8 cellular contexts compared by ENCODE assay signal in genomic region chr2:241314933-241315182, GRCh38. TPM values are rescaled to one million over a fixed set of nuclear protein-coding genes. Genes with fewer than 3 reads are reported as not detected.
A peak's percentile ranks its signal among the peaks of the same experiment; 100 is the strongest.
DNase-seq lines count a peak whose midpoint lies in the region; ATAC-seq and TF ChIP-seq lines count a peak whose summit lies in the region.

No MANE protein-coding gene starts in this region.

- H3K4me1 ChIP-seq in thyroid gland = peaks cover 29 to 44% of the 10 kb centered on the region in 2 donors

- no peak for DNase-seq in activated CD8-positive, alpha-beta memory T cell treated with anti-CD3 and anti-CD28 coated beads, Interleukin-2, amount 10 ng/mL, durations not matched to agents 7 days and 5 days
- DNase-seq in activated CD8-positive, alpha-beta memory T cell treated with anti-CD3 and anti-CD28 coated beads, Interleukin-2, amount 50 U/mL, for 4 hours = no peak
- no peak for DNase-seq in activated T-helper 2 cell treated with anti-CD3 and anti-CD28 coated beads, Interferon-gamma antibody, Interleukin-2, Interleukin-4, amounts not matched to agents 10 μg/mL and 5 μg/mL and 100 μg/mL, durations not matched to agents 14 hours and 24 hours and 36 hours (ENCODE audit: low spot score)
- DNase-seq in thyroid gland (no peak), DMS 273 (lab: John Stamatoyannopoulos, UW; ENCODE audit: unreplicated experiment) (no peak), NCI-H1930 (lab: John Stamatoyannopoulos, UW) (no peak)

- CTCF ChIA-PET in activated CD8-positive, alpha-beta memory T cell treated with anti-CD3 and anti-CD28 coated beads, Interleukin-2, amount 10 ng/mL, durations not matched to agents 7 days and 5 days (lab: Charles Lee) = interaction anchor here (0.9 to 2.2 kb wide), 3 partner anchors 10 to 387 kb away, joined by 3 to 5 read pairs (median 3); partner anchors contain the start of gene ING5

- H3K27me3 Mint-ChIP-seq in activated CD8-positive, alpha-beta memory T cell treated with anti-CD3 and anti-CD28 coated beads, Interleukin-2, amount 10 ng/mL, durations not matched to agents 7 days and 5 days = no peaks in the 10 kb centered on the region
- H3K27me3 Mint-ChIP-seq in activated T-helper 2 cell treated with anti-CD3 and anti-CD28 coated beads, Interferon-gamma antibody, Interleukin-2, Interleukin-4, amounts not matched to agents 10 μg/mL and 5 μg/mL and 100 μg/mL, durations not matched to agents 14 hours and 24 hours and 36 hours (ENCODE audit: low read depth) = no peaks in the 10 kb centered on the region

- H3K4me3 ChIP-seq in thyroid gland (replicated peaks in 1 of 3) = peak overlapping the region; percentile 66 to 98 (median 96)

- no CpG with 5 or more reads among the region's 29 CpGs for WGBS in thyroid gland, 2 donors

- H3K4me3 Mint-ChIP-seq in activated CD8-positive, alpha-beta memory T cell treated with anti-CD3 and anti-CD28 coated beads, Interleukin-2, amount 10 ng/mL, durations not matched to agents 7 days and 5 days = peak overlapping the region; percentile 99
- H3K4me3 Mint-ChIP-seq in activated T-helper 2 cell treated with anti-CD3 and anti-CD28 coated beads, Interferon-gamma antibody, Interleukin-2, Interleukin-4, amounts not matched to agents 10 μg/mL and 5 μg/mL and 100 μg/mL, durations not matched to agents 14 hours and 24 hours and 36 hours (ENCODE audit: low read depth) = peak overlapping the region; percentile 94

- peaks cover 27% of the 10 kb centered on the region for H3K36me3 Mint-ChIP-seq in activated CD8-positive, alpha-beta memory T cell treated with anti-CD3 and anti-CD28 coated beads, Interleukin-2, amount 10 ng/mL, durations not matched to agents 7 days and 5 days
- peaks cover 46% of the 10 kb centered on the region for H3K36me3 Mint-ChIP-seq in activated T-helper 2 cell treated with anti-CD3 and anti-CD28 coated beads, Interferon-gamma antibody, Interleukin-2, Interleukin-4, amounts not matched to agents 10 μg/mL and 5 μg/mL and 100 μg/mL, durations not matched to agents 14 hours and 24 hours and 36 hours (ENCODE audit: low read depth)

- peak in 1 of 6 experiments; percentile 12 for TF ChIP-seq CTCF in thyroid gland (IDR thresholded peaks at IDR 0.05)

- intact Hi-C loops in activated T-helper 2 cell treated with anti-CD3 and anti-CD28 coated beads, Interferon-gamma antibody, Interleukin-2, Interleukin-4, amounts not matched to agents 10 μg/mL and 5 μg/mL and 100 μg/mL, durations not matched to agents 14 hours and 24 hours and 36 hours (cut with micrococcal nuclease) = loop anchor here (1.0 to 10.0 kb wide), 7 partner anchors 41 to 1290 kb away; partner anchors contain the start of genes DUSP28, FARP2, NDUFA10 and STK25
- intact Hi-C loops in thyroid gland (cut with DNase I) = loop anchor here (5.0 kb wide), 2 partner anchors 37 to 43 kb away; no protein-coding TSS in a partner anchor

- ATAC-seq in activated CD8-positive, alpha-beta memory T cell treated with anti-CD3 and anti-CD28 coated beads, Interleukin-2, amount 10 ng/mL, durations not matched to agents 7 days and 5 days = no peak
- no peak for ATAC-seq in HG03025 (IDR thresholded peaks at IDR 0.05; ENCODE audit: low FRiP score, unreplicated experiment)

- peaks cover 67% of the 10 kb centered on the region for H3K4me1 Mint-ChIP-seq in activated CD8-positive, alpha-beta memory T cell treated with anti-CD3 and anti-CD28 coated beads, Interleukin-2, amount 10 ng/mL, durations not matched to agents 7 days and 5 days
- H3K4me1 Mint-ChIP-seq in activated T-helper 2 cell treated with anti-CD3 and anti-CD28 coated beads, Interferon-gamma antibody, Interleukin-2, Interleukin-4, amounts not matched to agents 10 μg/mL and 5 μg/mL and 100 μg/mL, durations not matched to agents 14 hours and 24 hours and 36 hours (ENCODE audit: low read depth) = peaks cover 59% of the 10 kb centered on the region

- no peaks in the 10 kb centered on the region for H3K36me3 ChIP-seq in thyroid gland

- peak overlapping the region; percentile 100 for H3K27ac Mint-ChIP-seq in activated CD8-positive, alpha-beta memory T cell treated with anti-CD3 and anti-CD28 coated beads, Interleukin-2, amount 10 ng/mL, durations not matched to agents 7 days and 5 days
- peak overlapping the region; percentile 77 for H3K27ac Mint-ChIP-seq in activated T-helper 2 cell treated with anti-CD3 and anti-CD28 coated beads, Interferon-gamma antibody, Interleukin-2, Interleukin-4, amounts not matched to agents 10 μg/mL and 5 μg/mL and 100 μg/mL, durations not matched to agents 14 hours and 24 hours and 36 hours

- H3K9me3 ChIP-seq in thyroid gland = no peaks in the 10 kb centered on the region

- H3K27ac ChIP-seq in layer of hippocampus (ENCODE audit: low read depth, low read length) (peak overlapping the region; percentile 99), thyroid gland (peak overlapping the region; percentile 99 to 100 (median 99))

- H3K27me3 ChIP-seq in layer of hippocampus (ENCODE audit: control insufficient read depth, insufficient read depth, low read length) = no peaks in the 10 kb centered on the region
- H3K27me3 ChIP-seq in thyroid gland = no peaks in the 10 kb centered on the region

- H3K9me3 Mint-ChIP-seq in activated CD8-positive, alpha-beta memory T cell treated with anti-CD3 and anti-CD28 coated beads, Interleukin-2, amount 10 ng/mL, durations not matched to agents 7 days and 5 days (ENCODE audit: low read depth) = no peaks in the 10 kb centered on the region
- H3K9me3 Mint-ChIP-seq in activated T-helper 2 cell treated with anti-CD3 and anti-CD28 coated beads, Interferon-gamma antibody, Interleukin-2, Interleukin-4, amounts not matched to agents 10 μg/mL and 5 μg/mL and 100 μg/mL, durations not matched to agents 14 hours and 24 hours and 36 hours = no peaks in the 10 kb centered on the region

- no peak for TF ChIP-seq POLR2A in thyroid gland (IDR thresholded peaks at IDR 0.05)

RNA-seq across cellular contexts. Expression of gene HDLBP, which starts 0.6 kb away (rescaled TPM):
- 100 to 1,000 TPM; 176 to 232 TPM for total RNA-seq in activated CD8-positive, alpha-beta memory T cell treated with anti-CD3 and anti-CD28 coated beads, Interleukin-2, amount 10 ng/mL, durations not matched to agents 7 days and 5 days
- total RNA-seq in activated T-helper 2 cell treated with anti-CD3 and anti-CD28 coated beads, Interferon-gamma antibody, Interleukin-2, Interleukin-4, amounts not matched to agents 10 μg/mL and 5 μg/mL and 100 μg/mL, durations not matched to agents 14 hours and 24 hours and 36 hours = 282 and 293 TPM in 2 replicates
- total RNA-seq in thyroid gland = 100 to 1,000 TPM; 303 to 490 (median 435) TPM

RNA-seq across cellular contexts. Expression of gene SEPTIN2, which starts 0.9 kb away (rescaled TPM):
- total RNA-seq in activated CD8-positive, alpha-beta memory T cell treated with anti-CD3 and anti-CD28 coated beads, Interleukin-2, amount 10 ng/mL, durations not matched to agents 7 days and 5 days = 100 to 1,000 TPM; 242 to 290 TPM
- 231 TPM in 2 replicates for total RNA-seq in activated T-helper 2 cell treated with anti-CD3 and anti-CD28 coated beads, Interferon-gamma antibody, Interleukin-2, Interleukin-4, amounts not matched to agents 10 μg/mL and 5 μg/mL and 100 μg/mL, durations not matched to agents 14 hours and 24 hours and 36 hours
- 100 to 1,000 TPM; 340 to 417 (median 365) TPM for total RNA-seq in thyroid gland

RNA-seq across cellular contexts. Expression of gene FARP2, which starts 41.2 kb away (rescaled TPM):
- 10 to 100 TPM; 24.0 to 25.4 TPM for total RNA-seq in activated CD8-positive, alpha-beta memory T cell treated with anti-CD3 and anti-CD28 coated beads, Interleukin-2, amount 10 ng/mL, durations not matched to agents 7 days and 5 days
- 38.1 and 38.2 TPM in 2 replicates for total RNA-seq in activated T-helper 2 cell treated with anti-CD3 and anti-CD28 coated beads, Interferon-gamma antibody, Interleukin-2, Interleukin-4, amounts not matched to agents 10 μg/mL and 5 μg/mL and 100 μg/mL, durations not matched to agents 14 hours and 24 hours and 36 hours
- 10 to 100 TPM; 16.9 to 24.1 (median 20.3) TPM for total RNA-seq in thyroid gland
